ENCODE assay signal across 1 cellular context in the genomic region with DNA sequence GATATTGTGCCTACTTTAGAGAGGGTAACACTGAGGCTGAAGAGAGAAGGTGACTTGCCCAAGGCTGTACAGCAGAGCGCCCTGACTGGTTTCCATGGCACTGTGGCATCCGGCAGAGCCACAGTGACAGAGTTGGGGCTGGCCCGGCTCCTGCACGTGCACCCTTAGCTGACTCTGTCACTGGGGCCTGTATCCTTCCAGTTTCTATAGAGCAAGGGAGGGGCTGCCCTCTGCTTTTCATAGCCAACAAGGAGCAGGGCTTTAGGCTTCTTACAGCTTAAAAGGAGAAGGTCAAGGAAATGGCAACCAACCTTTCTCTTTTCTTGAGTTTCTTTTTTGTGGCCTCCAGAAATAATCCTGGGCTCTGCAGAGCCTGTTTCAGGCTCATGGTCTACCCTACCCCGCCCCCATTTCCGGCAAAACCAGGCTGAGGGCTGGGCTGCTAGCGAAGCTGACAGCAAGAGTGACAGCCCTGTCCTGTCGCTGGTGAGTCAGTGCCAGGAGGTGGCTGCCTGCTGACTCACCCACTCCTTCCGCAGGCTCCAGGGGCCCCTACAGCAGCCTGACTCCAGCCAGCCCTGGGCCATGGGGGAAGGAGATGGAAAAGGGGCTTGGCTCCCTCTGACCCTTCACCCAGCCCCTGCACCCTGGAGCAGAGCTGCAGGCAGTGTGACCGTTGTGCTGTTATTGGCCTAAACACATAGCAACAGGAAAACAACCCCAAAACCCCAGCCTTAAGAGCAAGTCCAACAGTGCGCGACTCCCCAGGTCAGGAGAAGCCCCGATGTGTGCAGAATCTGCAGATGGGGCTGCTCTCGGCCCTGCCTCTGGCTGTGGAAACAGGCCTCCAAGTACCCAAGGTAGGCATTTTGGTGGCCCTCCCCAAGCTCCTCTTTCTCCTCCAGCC.
TF ChIP-seq lines count a peak whose summit lies in the region.

No MANE protein-coding gene starts in this region.

TF ChIP-seq in K562, 482 proteins besides CTCF, POLR2A, EP300 and RAD21 (continued from another document and continues in another):
- TF ChIP-seq, protein P1, sequence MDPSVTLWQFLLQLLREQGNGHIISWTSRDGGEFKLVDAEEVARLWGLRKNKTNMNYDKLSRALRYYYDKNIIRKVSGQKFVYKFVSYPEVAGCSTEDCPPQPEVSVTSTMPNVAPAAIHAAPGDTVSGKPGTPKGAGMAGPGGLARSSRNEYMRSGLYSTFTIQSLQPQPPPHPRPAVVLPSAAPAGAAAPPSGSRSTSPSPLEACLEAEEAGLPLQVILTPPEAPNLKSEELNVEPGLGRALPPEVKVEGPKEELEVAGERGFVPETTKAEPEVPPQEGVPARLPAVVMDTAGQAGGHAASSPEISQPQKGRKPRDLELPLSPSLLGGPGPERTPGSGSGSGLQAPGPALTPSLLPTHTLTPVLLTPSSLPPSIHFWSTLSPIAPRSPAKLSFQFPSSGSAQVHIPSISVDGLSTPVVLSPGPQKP (CRISPR knock-in tag; IDR thresholded peaks at IDR 0.05): no peak
- TF ChIP-seq C11orf30 (IDR thresholded peaks at IDR 0.05; ENCODE audit: low read depth) (peak; percentile 92), SOX6 (IDR thresholded peaks at IDR 0.05) (peak; percentile 41; the same call in 1 of the 2 replicates), POLR3A (IDR thresholded peaks at IDR 0.05; ENCODE audit: borderline replicate concordance, extremely low read depth, insufficient read depth, insufficient read length) (no peak), SRF (CRISPR knock-in tag; IDR thresholded peaks at IDR 0.05) (peak in 1 of 2 experiments; percentile 65; a peak in 2 of 4 replicates), GATAD2A (IDR thresholded peaks at IDR 0.05) (peak; percentile 85; the same call in 1 of the 2 replicates), ZFP36 (IDR thresholded peaks at IDR 0.05; ENCODE audit: low read depth, low read length, partially characterized antibody) (peak; percentile 55), NRF1 (conservative IDR thresholded peaks at IDR 0.05 in 1 of 2, IDR thresholded peaks at IDR 0.05 in 1 of 2) (peak; percentile 63 to 68), ZNF175 (CRISPR knock-in tag; IDR thresholded peaks at IDR 0.05; ENCODE audit: low read depth) (no peak), CHD2 (IDR thresholded peaks at IDR 0.05; ENCODE audit: low read depth, low read length) (peak; percentile 26; the same call in 1 of the 2 replicates), MTA3 (IDR thresholded peaks at IDR 0.05; ENCODE audit: borderline replicate concordance) (peak; percentile 65; the same call in 1 of the 2 replicates), TAF9B (IDR thresholded peaks at IDR 0.05; ENCODE audit: partially characterized antibody) (peak; percentile 89), ZNF707 (CRISPR knock-in tag; conservative IDR thresholded peaks at IDR 0.05) (0 out of 2 replicates have a peak, but pooled peaks have one; percentile 48), KLF13 (tag; IDR thresholded peaks at IDR 0.05; ENCODE audit: borderline replicate concordance, low read depth) (peak; percentile 52; the same call in 1 of the 2 replicates), FOXA3 (CRISPR knock-in tag; conservative IDR thresholded peaks at IDR 0.05 in 1 of 2, IDR thresholded peaks at IDR 0.05 in 1 of 2) (no peak), TRIM24 (IDR thresholded peaks at IDR 0.05) (peak in 1 of 2 experiments; percentile 40; a peak in 2 of 4 replicates), KDM2B (CRISPR knock-in tag; IDR thresholded peaks at IDR 0.05) (no peak), CREBBP (IDR thresholded peaks at IDR 0.05; ENCODE audit: low read depth, low read length) (no peak), SREBF1 (IDR thresholded peaks at IDR 0.05; ENCODE audit: borderline replicate concordance, low read depth, low read length) (peak; percentile 21; the same call in 1 of the 2 replicates), ZNF77 (CRISPR knock-in tag; IDR thresholded peaks at IDR 0.05) (no peak), PYGO2 (tag; IDR thresholded peaks at IDR 0.05) (no peak), HMGN3 (IDR thresholded peaks at IDR 0.05; ENCODE audit: borderline replicate concordance, extremely low read depth, insufficient read length, low read depth, low read length) (peak; percentile 73), MTA1 (IDR thresholded peaks at IDR 0.05; ENCODE audit: borderline replicate concordance) (peak; percentile 31; the same call in 1 of the 2 replicates), RBFOX2 (IDR thresholded peaks at IDR 0.05; ENCODE audit: low read depth, low read length) (peak; percentile 60; the same call in 1 of the 2 replicates), ZNF24 (IDR thresholded peaks at IDR 0.05) (peak; percentile 64), ETV1 (tag; conservative IDR thresholded peaks at IDR 0.05; ENCODE audit: low read depth) (peak; percentile 97), NFRKB (IDR thresholded peaks at IDR 0.05; ENCODE audit: low read depth) (peak; percentile 52; the same call in 1 of the 2 replicates), TAF15 (IDR thresholded peaks at IDR 0.05; ENCODE audit: low read depth, low read length) (no peak), ATF7 (IDR thresholded peaks at IDR 0.05) (peak; percentile 86), ZBED1 (IDR thresholded peaks at IDR 0.05) (0 out of 2 replicates have a peak, but pooled peaks have one; percentile 34), MEF2A (IDR thresholded peaks at IDR 0.05; ENCODE audit: control insufficient read depth, low read depth, low read length) (0 out of 2 replicates have a peak, but pooled peaks have one; percentile 2), BDP1 (IDR thresholded peaks at IDR 0.05; ENCODE audit: insufficient read depth, insufficient read length) (no peak)
- TF ChIP-seq, protein P2, sequence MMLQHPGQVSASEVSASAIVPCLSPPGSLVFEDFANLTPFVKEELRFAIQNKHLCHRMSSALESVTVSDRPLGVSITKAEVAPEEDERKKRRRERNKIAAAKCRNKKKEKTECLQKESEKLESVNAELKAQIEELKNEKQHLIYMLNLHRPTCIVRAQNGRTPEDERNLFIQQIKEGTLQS (IDR thresholded peaks at IDR 0.05): peak; percentile 99
- TF ChIP-seq, protein P2 (CRISPR knock-in tag; conservative IDR thresholded peaks at IDR 0.05): peak; percentile 97
- TF ChIP-seq, protein P3, sequence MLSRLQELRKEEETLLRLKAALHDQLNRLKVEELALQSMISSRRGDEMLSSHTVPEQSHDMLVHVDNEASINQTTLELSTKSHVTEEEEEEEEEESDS (CRISPR knock-in tag; IDR thresholded peaks at IDR 0.05): no peak
- TF ChIP-seq, protein P4, sequence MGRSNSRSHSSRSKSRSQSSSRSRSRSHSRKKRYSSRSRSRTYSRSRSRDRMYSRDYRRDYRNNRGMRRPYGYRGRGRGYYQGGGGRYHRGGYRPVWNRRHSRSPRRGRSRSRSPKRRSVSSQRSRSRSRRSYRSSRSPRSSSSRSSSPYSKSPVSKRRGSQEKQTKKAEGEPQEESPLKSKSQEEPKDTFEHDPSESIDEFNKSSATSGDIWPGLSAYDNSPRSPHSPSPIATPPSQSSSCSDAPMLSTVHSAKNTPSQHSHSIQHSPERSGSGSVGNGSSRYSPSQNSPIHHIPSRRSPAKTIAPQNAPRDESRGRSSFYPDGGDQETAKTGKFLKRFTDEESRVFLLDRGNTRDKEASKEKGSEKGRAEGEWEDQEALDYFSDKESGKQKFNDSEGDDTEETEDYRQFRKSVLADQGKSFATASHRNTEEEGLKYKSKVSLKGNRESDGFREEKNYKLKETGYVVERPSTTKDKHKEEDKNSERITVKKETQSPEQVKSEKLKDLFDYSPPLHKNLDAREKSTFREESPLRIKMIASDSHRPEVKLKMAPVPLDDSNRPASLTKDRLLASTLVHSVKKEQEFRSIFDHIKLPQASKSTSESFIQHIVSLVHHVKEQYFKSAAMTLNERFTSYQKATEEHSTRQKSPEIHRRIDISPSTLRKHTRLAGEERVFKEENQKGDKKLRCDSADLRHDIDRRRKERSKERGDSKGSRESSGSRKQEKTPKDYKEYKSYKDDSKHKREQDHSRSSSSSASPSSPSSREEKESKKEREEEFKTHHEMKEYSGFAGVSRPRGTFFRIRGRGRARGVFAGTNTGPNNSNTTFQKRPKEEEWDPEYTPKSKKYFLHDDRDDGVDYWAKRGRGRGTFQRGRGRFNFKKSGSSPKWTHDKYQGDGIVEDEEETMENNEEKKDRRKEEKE (IDR thresholded peaks at IDR 0.05; ENCODE audit: borderline replicate concordance in 1 of 2, control insufficient read depth in 1 of 2, low read depth in 2 of 2, low read length in 1 of 2): 0 out of 4 replicates have a peak, but pooled peaks of 1 of the 2 experiments have one; percentile 60
- TF ChIP-seq, protein P5, sequence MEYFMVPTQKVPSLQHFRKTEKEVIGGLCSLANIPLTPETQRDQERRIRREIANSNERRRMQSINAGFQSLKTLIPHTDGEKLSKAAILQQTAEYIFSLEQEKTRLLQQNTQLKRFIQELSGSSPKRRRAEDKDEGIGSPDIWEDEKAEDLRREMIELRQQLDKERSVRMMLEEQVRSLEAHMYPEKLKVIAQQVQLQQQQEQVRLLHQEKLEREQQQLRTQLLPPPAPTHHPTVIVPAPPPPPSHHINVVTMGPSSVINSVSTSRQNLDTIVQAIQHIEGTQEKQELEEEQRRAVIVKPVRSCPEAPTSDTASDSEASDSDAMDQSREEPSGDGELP (CRISPR knock-in tag; IDR thresholded peaks at IDR 0.05; ENCODE audit: borderline replicate concordance): peak; percentile 93
- TF ChIP-seq, protein P6, sequence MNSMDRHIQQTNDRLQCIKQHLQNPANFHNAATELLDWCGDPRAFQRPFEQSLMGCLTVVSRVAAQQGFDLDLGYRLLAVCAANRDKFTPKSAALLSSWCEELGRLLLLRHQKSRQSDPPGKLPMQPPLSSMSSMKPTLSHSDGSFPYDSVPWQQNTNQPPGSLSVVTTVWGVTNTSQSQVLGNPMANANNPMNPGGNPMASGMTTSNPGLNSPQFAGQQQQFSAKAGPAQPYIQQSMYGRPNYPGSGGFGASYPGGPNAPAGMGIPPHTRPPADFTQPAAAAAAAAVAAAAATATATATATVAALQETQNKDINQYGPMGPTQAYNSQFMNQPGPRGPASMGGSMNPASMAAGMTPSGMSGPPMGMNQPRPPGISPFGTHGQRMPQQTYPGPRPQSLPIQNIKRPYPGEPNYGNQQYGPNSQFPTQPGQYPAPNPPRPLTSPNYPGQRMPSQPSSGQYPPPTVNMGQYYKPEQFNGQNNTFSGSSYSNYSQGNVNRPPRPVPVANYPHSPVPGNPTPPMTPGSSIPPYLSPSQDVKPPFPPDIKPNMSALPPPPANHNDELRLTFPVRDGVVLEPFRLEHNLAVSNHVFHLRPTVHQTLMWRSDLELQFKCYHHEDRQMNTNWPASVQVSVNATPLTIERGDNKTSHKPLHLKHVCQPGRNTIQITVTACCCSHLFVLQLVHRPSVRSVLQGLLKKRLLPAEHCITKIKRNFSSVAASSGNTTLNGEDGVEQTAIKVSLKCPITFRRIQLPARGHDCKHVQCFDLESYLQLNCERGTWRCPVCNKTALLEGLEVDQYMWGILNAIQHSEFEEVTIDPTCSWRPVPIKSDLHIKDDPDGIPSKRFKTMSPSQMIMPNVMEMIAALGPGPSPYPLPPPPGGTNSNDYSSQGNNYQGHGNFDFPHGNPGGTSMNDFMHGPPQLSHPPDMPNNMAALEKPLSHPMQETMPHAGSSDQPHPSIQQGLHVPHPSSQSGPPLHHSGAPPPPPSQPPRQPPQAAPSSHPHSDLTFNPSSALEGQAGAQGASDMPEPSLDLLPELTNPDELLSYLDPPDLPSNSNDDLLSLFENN (IDR thresholded peaks at IDR 0.05; ENCODE audit: low read depth in 2 of 2, low read length in 2 of 2): peak in 1 of 2 experiments; percentile 23; a peak in 1 of 4 replicates
- TF ChIP-seq, protein P7, sequence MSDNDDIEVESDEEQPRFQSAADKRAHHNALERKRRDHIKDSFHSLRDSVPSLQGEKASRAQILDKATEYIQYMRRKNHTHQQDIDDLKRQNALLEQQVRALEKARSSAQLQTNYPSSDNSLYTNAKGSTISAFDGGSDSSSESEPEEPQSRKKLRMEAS (CRISPR knock-in tag; IDR thresholded peaks at IDR 0.05): peak; percentile 70
